ENCODE assay signal across 15 cellular contexts in the genomic region with DNA sequence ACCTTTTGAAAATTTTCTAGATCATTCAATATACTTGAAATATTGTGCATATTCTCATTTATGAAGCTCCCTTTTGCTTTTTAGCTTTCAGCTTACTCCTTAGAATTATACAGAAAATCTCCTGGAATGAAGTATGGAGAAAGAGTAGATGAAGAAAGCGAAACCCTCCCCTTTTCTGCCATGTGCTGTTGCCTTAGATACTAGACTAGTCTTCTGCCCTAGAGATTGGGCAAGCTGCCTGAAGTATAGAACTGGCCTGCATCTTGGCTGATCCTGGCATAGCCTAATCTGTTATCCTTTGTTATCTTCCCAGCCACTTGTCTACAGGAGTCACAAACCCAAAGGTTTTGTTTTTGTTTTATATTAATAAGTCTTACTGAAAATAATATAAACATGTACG.
A peak's percentile ranks its signal among the peaks of the same experiment; 100 is the strongest.
DNase-seq lines count a peak whose midpoint lies in the region; ATAC-seq and TF ChIP-seq lines count a peak whose summit lies in the region.
"Had no signal": no experiment of that assay in that cellular context is flagged by ENCODE, and none has a peak within 500 bp of the region (broad histone marks: within the 10 kb centered on the region; RNA-seq: fewer than 3 reads in every experiment).

No MANE protein-coding gene starts in this region.

- ATAC-seq in GM23338 (no peak), HG03097 (IDR thresholded peaks at IDR 0.05; ENCODE audit: low FRiP score, unreplicated experiment) (no peak), GM18511 (IDR thresholded peaks at IDR 0.05; ENCODE audit: unreplicated experiment) (no peak)
- ATAC-seq: Panc1 had no signal

- peaks cover 2% of the 10 kb centered on the region for H3K27me3 Mint-ChIP-seq in GM23338 (ENCODE audit: insufficient read depth, low read depth, poor library complexity)
- no peaks in the 10 kb centered on the region for H3K27me3 Mint-ChIP-seq in endodermal cell (ENCODE audit: insufficient read depth)
- H3K27me3 Mint-ChIP-seq in nephron (ENCODE audit: low read depth), result no peaks in the 10 kb centered on the region
- H3K27me3 Mint-ChIP-seq: naive B cell had no signal

- H3K4me3 ChIP-seq in GM23338 (no peak overlapping the region), endodermal cell (ENCODE audit: low read length) (peak overlapping the region; percentile 56)
- H3K4me3 ChIP-seq: BLaER1 treated with 17β-estradiol and CSF1 and Interleukin-3, amounts not matched to agents 10 nM and 100 nM had no signal

- H3K36me3 ChIP-seq in GM23338 (ENCODE audit: insufficient read depth) (no peaks in the 10 kb centered on the region), endodermal cell (ENCODE audit: control insufficient read depth, insufficient read depth, low read length) (peaks cover 9% of the 10 kb centered on the region)

- peak overlapping the region; percentile 87; the same call in 1 of the 2 replicates for H3K27ac ChIP-seq in GM23338 (ENCODE audit: low read depth)
- peak overlapping the region; percentile 92 for H3K27ac ChIP-seq in endodermal cell (ENCODE audit: low read depth, low read length)

- H3K79me2 ChIP-seq in GM23338 (replicated peaks; ENCODE audit: insufficient read depth), result peaks cover 84% of the 10 kb centered on the region

- 94 to 100% methylated on average over 1 to 2 of the region's 2 CpGs for WGBS in endodermal cell (ENCODE audit: insufficient coverage in 1 of 2, insufficient read length in 1 of 2), 2 experiments

- peaks cover 34% of the 10 kb centered on the region for H3K4me1 ChIP-seq in GM23338 (ENCODE audit: insufficient read depth)
- H3K4me1 ChIP-seq in endodermal cell (ENCODE audit: control insufficient read depth, insufficient read depth, low read length), result peaks cover 29% of the 10 kb centered on the region

- H3K36me3 Mint-ChIP-seq in GM23338 (ENCODE audit: low read depth) (peaks cover 15% of the 10 kb centered on the region; the same call in 2 of the 3 replicates), endodermal cell (ENCODE audit: low read depth) (peaks cover 30% of the 10 kb centered on the region), nephron (ENCODE audit: low read depth) (peaks cover 33% of the 10 kb centered on the region)

- no peaks in the 10 kb centered on the region for H4K20me1 ChIP-seq in GM23338 (replicated peaks; ENCODE audit: insufficient read depth)

- H3K4me3 Mint-ChIP-seq in GM23338 (no peak overlapping the region), endodermal cell (no peak overlapping the region), nephron (no peak overlapping the region)
- H3K4me3 Mint-ChIP-seq: naive B cell; T-helper 1 cell treated with Interleukin-12 subunit alpha and Interleukin-12 subunit beta and Interleukin-4 antibody, amounts not matched to agents 30 μg/mL and 1 μg/mL, for 36 hours had no signal

- no peaks in the 10 kb centered on the region for H3K9me2 ChIP-seq in GM23338 (ENCODE audit: insufficient read depth)

- H2AFZ ChIP-seq in GM23338, result no peak overlapping the region

- H3F3A ChIP-seq in GM23338 (replicated peaks; ENCODE audit: low read depth), result 0 out of 2 replicates have a peak, but pooled peaks cover 3% of the 10 kb centered on the region

- H3K4me2 ChIP-seq in GM23338, result no peak overlapping the region

- peaks cover 5% of the 10 kb centered on the region; the same call in 2 of the 3 replicates for H3K9me3 Mint-ChIP-seq in GM23338
- H3K9me3 Mint-ChIP-seq in endodermal cell, result peaks cover 7% of the 10 kb centered on the region
- peaks cover 3% of the 10 kb centered on the region for H3K9me3 Mint-ChIP-seq in nephron

- no peak overlapping the region for H3K9ac ChIP-seq in endodermal cell (ENCODE audit: extremely low read depth, low read length, poor library complexity, severe bottlenecking)

- TF ChIP-seq CTCF in GM23338 (conservative IDR thresholded peaks at IDR 0.05; ENCODE audit: low read depth in 2 of 2) (no peak), endodermal cell (conservative IDR thresholded peaks at IDR 0.05) (no peak), nephron (IDR thresholded peaks at IDR 0.05; ENCODE audit: unreplicated experiment in 3 of 3) (no peak)

- DNase-seq in GM23338 (ENCODE audit: low spot score) (no peak), NCI-H226 (peak; percentile 61), endodermal cell (no peak), NCI-H1436 (lab: John Stamatoyannopoulos, UW) (no peak), amniotic stem cell (lab: John Stamatoyannopoulos, UW) (no peak)
- DNase-seq: amygdala; IMR-90; naive B cell; stimulated activated naive CD4-positive, alpha-beta T cell had no signal

- H3K27me3 ChIP-seq in GM23338 (ENCODE audit: insufficient read depth) (no peaks in the 10 kb centered on the region), endodermal cell (ENCODE audit: control insufficient read depth, insufficient read depth, low read length, poor library complexity, severe bottlenecking) (no peaks in the 10 kb centered on the region)
- H3K27me3 ChIP-seq: BLaER1 treated with 17β-estradiol and CSF1 and Interleukin-3, amounts not matched to agents 10 nM and 100 nM had no signal

- H3K27ac Mint-ChIP-seq in GM23338 (peak overlapping the region; percentile 91), endodermal cell (peak overlapping the region; percentile 95), nephron (peak overlapping the region; percentile 68 to 92 (median 91))
- H3K27ac Mint-ChIP-seq: T-helper 1 cell treated with Interleukin-12 subunit alpha and Interleukin-12 subunit beta and Interleukin-4 antibody, amounts not matched to agents 30 μg/mL and 1 μg/mL, for 36 hours had no signal

- H3K4me1 Mint-ChIP-seq in GM23338 (peaks cover 43% of the 10 kb centered on the region), endodermal cell (peaks cover 43% of the 10 kb centered on the region), nephron (peaks cover 49% of the 10 kb centered on the region)

- peaks cover 8% of the 10 kb centered on the region for H3K9me3 ChIP-seq in endodermal cell (ENCODE audit: control insufficient read depth, low read length)

TF ChIP-seq in GM23338, 12 proteins besides CTCF, POLR2A, EP300 and RAD21:
- no peak for TF ChIP-seq POLR2AphosphoS5 (IDR thresholded peaks at IDR 0.05; ENCODE audit: low read depth)
- no peak for TF ChIP-seq NANOG (IDR thresholded peaks at IDR 0.05; ENCODE audit: borderline replicate concordance)
- no peak for TF ChIP-seq ZNF114 (CRISPR knock-in tag; IDR thresholded peaks at IDR 0.05)
- TF ChIP-seq JUNB (IDR thresholded peaks at IDR 0.05; ENCODE audit: unreplicated experiment), result no peak
- TF ChIP-seq EZH2phosphoT487 (IDR thresholded peaks at IDR 0.05; ENCODE audit: unreplicated experiment), result no peak
- TF ChIP-seq ZNF331 (CRISPR knock-in tag; IDR thresholded peaks at IDR 0.05; ENCODE audit: low read depth), result no peak
- TF ChIP-seq ETS1 (IDR thresholded peaks at IDR 0.05), result no peak
- TF ChIP-seq REST (IDR thresholded peaks at IDR 0.05; ENCODE audit: unreplicated experiment), result no peak
- no peak for TF ChIP-seq CREB1 (CRISPR knock-in tag; IDR thresholded peaks at IDR 0.05; ENCODE audit: low read depth)
- TF ChIP-seq EZH2 (IDR thresholded peaks at IDR 0.05; ENCODE audit: low read depth, unreplicated experiment), result no peak
